ENCODE assay signal across 1 cellular context in the genomic region with DNA sequence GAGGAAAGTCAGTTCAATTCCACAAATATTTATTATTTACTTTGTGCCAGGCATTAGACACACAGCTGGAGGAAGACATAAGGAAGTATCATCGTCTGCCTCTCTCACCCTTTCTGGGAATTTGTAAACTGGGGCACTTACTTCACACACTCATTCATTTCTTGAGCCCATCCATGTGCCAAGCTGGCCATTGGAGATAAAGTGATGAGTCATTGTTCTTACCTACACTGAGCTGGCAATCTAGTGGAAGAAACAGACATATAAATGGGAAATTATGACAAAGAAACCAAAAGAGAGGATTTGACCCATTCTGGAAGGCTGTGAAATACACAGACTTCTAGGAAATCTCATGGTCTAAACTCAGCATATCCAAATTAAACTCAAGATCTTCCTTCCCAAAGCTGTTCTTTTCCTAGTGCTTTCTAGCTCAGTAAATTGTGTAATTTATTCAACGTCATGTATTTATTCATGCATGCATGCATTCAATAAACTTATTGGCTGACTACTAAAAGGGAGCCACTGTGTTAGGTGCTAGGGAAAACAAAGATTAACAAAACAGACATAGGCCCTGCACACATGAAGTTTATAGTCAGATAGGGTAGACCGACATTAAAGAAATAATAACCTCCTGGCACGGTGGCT.
TF ChIP-seq lines count a peak whose summit lies in the region.

No MANE protein-coding gene starts in this region.

TF ChIP-seq in K562, 482 proteins besides CTCF, POLR2A, EP300 and RAD21 (continued from another document):
- TF ChIP-seq ZBTB40 (IDR thresholded peaks at IDR 0.05) (no peak), ZBTB40 (CRISPR knock-in tag; IDR thresholded peaks at IDR 0.05) (no peak), ERF (CRISPR knock-in tag; IDR thresholded peaks at IDR 0.05) (no peak), ZNF311 (CRISPR knock-in tag; IDR thresholded peaks at IDR 0.05) (no peak), PTBP1 (IDR thresholded peaks at IDR 0.05; ENCODE audit: low read depth, low read length) (no peak), CCNT2 (IDR thresholded peaks at IDR 0.05; ENCODE audit: borderline replicate concordance, extremely low read depth, insufficient read length, low read depth, low read length) (no peak), ZNF444 (CRISPR knock-in tag; IDR thresholded peaks at IDR 0.05) (no peak), MAFK (IDR thresholded peaks at IDR 0.05; ENCODE audit: low read length) (peak; percentile 57; the same call in 1 of the 2 replicates), MAFF (IDR thresholded peaks at IDR 0.05; ENCODE audit: low read length) (peak; percentile 65), VEZF1 (CRISPR knock-in tag; IDR thresholded peaks at IDR 0.05) (no peak), HDAC6 (IDR thresholded peaks at IDR 0.05; ENCODE audit: low read depth, low read length) (no peak), MBD1 (CRISPR knock-in tag; IDR thresholded peaks at IDR 0.05) (no peak), SREBF1 (IDR thresholded peaks at IDR 0.05; ENCODE audit: borderline replicate concordance, low read depth, low read length) (no peak), ESRRB (CRISPR knock-in tag; IDR thresholded peaks at IDR 0.05; ENCODE audit: borderline replicate concordance) (no peak), ZNF217 (CRISPR knock-in tag; IDR thresholded peaks at IDR 0.05) (no peak), LEF1 (IDR thresholded peaks at IDR 0.05) (no peak), ZNF121 (CRISPR knock-in tag; conservative IDR thresholded peaks at IDR 0.05) (no peak), ZNF24 (IDR thresholded peaks at IDR 0.05) (no peak), ZNF766 (CRISPR knock-in tag; conservative IDR thresholded peaks at IDR 0.05) (no peak), HINFP (tag; conservative IDR thresholded peaks at IDR 0.05; ENCODE audit: low read depth) (no peak), FOXA3 (CRISPR knock-in tag; conservative IDR thresholded peaks at IDR 0.05 in 1 of 2, IDR thresholded peaks at IDR 0.05 in 1 of 2) (no peak), FOXK1 (CRISPR knock-in tag; IDR thresholded peaks at IDR 0.05; ENCODE audit: borderline replicate concordance) (no peak), SPI1 (IDR thresholded peaks at IDR 0.05; ENCODE audit: borderline replicate concordance, low read depth, low read length) (no peak), ZNF507 (tag; conservative IDR thresholded peaks at IDR 0.05) (no peak)
- TF ChIP-seq, protein P1, sequence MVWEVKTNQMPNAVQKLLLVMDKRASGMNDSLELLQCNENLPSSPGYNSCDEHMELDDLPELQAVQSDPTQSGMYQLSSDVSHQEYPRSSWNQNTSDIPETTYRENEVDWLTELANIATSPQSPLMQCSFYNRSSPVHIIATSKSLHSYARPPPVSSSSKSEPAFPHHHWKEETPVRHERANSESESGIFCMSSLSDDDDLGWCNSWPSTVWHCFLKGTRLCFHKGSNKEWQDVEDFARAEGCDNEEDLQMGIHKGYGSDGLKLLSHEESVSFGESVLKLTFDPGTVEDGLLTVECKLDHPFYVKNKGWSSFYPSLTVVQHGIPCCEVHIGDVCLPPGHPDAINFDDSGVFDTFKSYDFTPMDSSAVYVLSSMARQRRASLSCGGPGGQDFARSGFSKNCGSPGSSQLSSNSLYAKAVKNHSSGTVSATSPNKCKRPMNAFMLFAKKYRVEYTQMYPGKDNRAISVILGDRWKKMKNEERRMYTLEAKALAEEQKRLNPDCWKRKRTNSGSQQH (CRISPR knock-in tag; IDR thresholded peaks at IDR 0.05): no peak
- TF ChIP-seq, protein P2, sequence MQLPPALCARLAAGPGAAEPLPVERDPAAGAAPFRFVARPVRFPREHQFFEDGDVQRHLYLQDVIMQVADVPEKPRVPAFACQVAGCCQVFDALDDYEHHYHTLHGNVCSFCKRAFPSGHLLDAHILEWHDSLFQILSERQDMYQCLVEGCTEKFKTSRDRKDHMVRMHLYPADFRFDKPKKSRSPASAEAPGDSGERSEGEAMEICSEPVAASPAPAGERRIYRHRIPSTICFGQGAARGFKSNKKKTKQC (CRISPR knock-in tag; IDR thresholded peaks at IDR 0.05): no peak
- TF ChIP-seq, protein P3, sequence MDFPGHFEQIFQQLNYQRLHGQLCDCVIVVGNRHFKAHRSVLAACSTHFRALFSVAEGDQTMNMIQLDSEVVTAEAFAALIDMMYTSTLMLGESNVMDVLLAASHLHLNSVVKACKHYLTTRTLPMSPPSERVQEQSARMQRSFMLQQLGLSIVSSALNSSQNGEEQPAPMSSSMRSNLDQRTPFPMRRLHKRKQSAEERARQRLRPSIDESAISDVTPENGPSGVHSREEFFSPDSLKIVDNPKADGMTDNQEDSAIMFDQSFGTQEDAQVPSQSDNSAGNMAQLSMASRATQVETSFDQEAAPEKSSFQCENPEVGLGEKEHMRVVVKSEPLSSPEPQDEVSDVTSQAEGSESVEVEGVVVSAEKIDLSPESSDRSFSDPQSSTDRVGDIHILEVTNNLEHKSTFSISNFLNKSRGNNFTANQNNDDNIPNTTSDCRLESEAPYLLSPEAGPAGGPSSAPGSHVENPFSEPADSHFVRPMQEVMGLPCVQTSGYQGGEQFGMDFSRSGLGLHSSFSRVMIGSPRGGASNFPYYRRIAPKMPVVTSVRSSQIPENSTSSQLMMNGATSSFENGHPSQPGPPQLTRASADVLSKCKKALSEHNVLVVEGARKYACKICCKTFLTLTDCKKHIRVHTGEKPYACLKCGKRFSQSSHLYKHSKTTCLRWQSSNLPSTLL (IDR thresholded peaks at IDR 0.05): no peak
- TF ChIP-seq, protein P4, sequence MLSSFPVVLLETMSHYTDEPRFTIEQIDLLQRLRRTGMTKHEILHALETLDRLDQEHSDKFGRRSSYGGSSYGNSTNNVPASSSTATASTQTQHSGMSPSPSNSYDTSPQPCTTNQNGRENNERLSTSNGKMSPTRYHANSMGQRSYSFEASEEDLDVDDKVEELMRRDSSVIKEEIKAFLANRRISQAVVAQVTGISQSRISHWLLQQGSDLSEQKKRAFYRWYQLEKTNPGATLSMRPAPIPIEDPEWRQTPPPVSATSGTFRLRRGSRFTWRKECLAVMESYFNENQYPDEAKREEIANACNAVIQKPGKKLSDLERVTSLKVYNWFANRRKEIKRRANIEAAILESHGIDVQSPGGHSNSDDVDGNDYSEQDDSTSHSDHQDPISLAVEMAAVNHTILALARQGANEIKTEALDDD (IDR thresholded peaks at IDR 0.05): no peak
TF ChIP-seq in K562: peak in this region for 12.
